ENCODE assay signal across 1 cellular context in genomic region chr15:73948982-73949381, GRCh38.
TF ChIP-seq lines count a peak whose summit lies in the region.

No MANE protein-coding gene starts in this region.

TF ChIP-seq in GM23338, 12 proteins besides CTCF, POLR2A, EP300 and RAD21 (continued from another document):
- TF ChIP-seq ZNF462 (CRISPR knock-in tag; IDR thresholded peaks at IDR 0.05) (no peak), EZH2phosphoT487 (IDR thresholded peaks at IDR 0.05; ENCODE audit: unreplicated experiment) (no peak), POLR2AphosphoS5 (IDR thresholded peaks at IDR 0.05; ENCODE audit: low read depth) (no peak), ETS1 (IDR thresholded peaks at IDR 0.05) (no peak), NANOG (IDR thresholded peaks at IDR 0.05; ENCODE audit: borderline replicate concordance) (no peak)
